In the genomic region with DNA sequence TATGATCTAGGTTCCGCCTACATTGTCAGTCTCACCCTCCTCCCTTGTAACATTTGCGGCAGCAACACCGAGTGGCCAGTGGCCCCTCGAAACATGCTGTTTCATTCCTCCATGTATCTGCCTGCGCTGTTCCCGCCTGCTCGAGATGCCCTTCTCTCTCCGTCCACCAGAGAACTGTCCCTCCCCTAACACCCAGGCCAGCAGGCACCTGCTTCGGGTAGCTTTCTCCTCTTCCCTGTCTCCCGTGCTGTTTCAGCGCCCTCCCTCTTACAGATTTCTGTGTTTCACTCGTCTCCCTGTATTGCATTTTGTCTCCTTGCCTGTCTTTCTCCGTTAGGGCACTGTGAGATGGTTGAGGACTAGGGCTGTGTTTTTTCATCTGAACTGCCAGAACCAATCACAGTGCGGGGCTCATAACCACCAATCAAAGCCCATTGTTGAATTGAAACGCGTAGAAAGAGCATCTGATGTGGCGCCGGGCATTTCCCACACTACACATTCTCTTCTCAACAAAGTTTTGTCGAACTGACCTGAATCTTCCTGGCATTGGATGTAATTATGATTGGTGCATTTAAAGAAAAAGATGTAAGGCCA, we compare ENCODE assay signal across 24 cellular contexts. TPM values are rescaled to one million over a fixed set of nuclear protein-coding genes. Genes with fewer than 3 reads are reported as not detected.
DNase-seq lines count a peak whose midpoint lies in the region; ATAC-seq and TF ChIP-seq lines count a peak whose summit lies in the region.
"Had no signal": no experiment of that assay in that cellular context is flagged by ENCODE, and none has a peak within 500 bp of the region (broad histone marks: within the 10 kb centered on the region; RNA-seq: fewer than 3 reads in every experiment).

No MANE protein-coding gene starts in this region.

- no peak overlapping the region for H3T11ph ChIP-seq in H9 (ENCODE audit: low read length)

- no peak overlapping the region for H2BK15ac ChIP-seq in H9 (ENCODE audit: low read depth, low read length)

- H2BK12ac ChIP-seq in H9 (ENCODE audit: insufficient read length, low read depth, low read length) = no peak overlapping the region

- H3K27ac Mint-ChIP-seq in H9 = 0 out of 7 replicates have a peak overlapping the region, but pooled peaks of 1 of the 3 experiments have one; percentile 10
- peak overlapping the region; percentile 3 for H3K27ac Mint-ChIP-seq in endothelial cell (ENCODE audit: unreplicated experiment)
- H3K27ac Mint-ChIP-seq: T-helper 1 cell treated with Interleukin-12 subunit alpha and Interleukin-12 subunit beta and Interleukin-4 antibody, amounts not matched to agents 30 μg/mL and 1 μg/mL, for 36 hours had no signal

- no peak overlapping the region for H2BK120ac ChIP-seq in H9 (ENCODE audit: low read depth, low read length, poor library complexity, severe bottlenecking)

- H3K9me3 ChIP-seq in H9 (ENCODE audit: control insufficient read depth, low read depth, low read length) (no peaks in the 10 kb centered on the region), gastroesophageal sphincter (peaks cover 0 to 5% (median 0%) of the 10 kb centered on the region in 3 donors)
- H3K9me3 ChIP-seq: BLaER1, MG63 had no signal

- no peak for TF ChIP-seq POLR2A in gastroesophageal sphincter (IDR thresholded peaks at IDR 0.05)

- no peak overlapping the region for H3K23ac ChIP-seq in H9 (ENCODE audit: insufficient read length, low read depth, low read length)

- H3K4me1 ChIP-seq in H9 (ENCODE audit: insufficient read depth, low read length) (peaks cover 4% of the 10 kb centered on the region; the same call in 1 of the 2 replicates), gastroesophageal sphincter (no peaks in the 10 kb centered on the region)
- H3K4me1 ChIP-seq: BLaER1, SJSA1 had no signal

- H4K5ac ChIP-seq in H9 (ENCODE audit: insufficient read length, low read depth, low read length) = no peak overlapping the region

- H3K36me3 Mint-ChIP-seq in H9 (ENCODE audit: insufficient read depth in 1 of 3, low read depth in 3 of 3) (no peaks in the 10 kb centered on the region), endothelial cell (ENCODE audit: low read depth, unreplicated experiment) (peaks cover 6% of the 10 kb centered on the region)
- H3K36me3 Mint-ChIP-seq: CD4-positive, CD25-positive, alpha-beta regulatory T cell had no signal

- no peak overlapping the region for H2BK20ac ChIP-seq in H9 (ENCODE audit: low read depth, low read length, poor library complexity, severe bottlenecking)

- H3K27ac ChIP-seq in H9 (ENCODE audit: insufficient read length, low read depth, low read length) = no peak overlapping the region
- H3K27ac ChIP-seq in gastroesophageal sphincter = no peak overlapping the region
- H3K27ac ChIP-seq: BLaER1, GM23248, SJSA1 had no signal

- no peaks in the 10 kb centered on the region for H3K36me3 ChIP-seq in gastroesophageal sphincter
- H3K36me3 ChIP-seq: BLaER1, MG63, SJSA1 had no signal

- no peak overlapping the region for H2AFZ ChIP-seq in H9 (ENCODE audit: low read length)
- H2AFZ ChIP-seq: GM23248 had no signal

- WGBS in H9 (ENCODE audit: extremely low coverage, insufficient read length, low lambda C conversion rate) = no CpG with 5 or more reads among the region's 19 CpGs
- WGBS in gastroesophageal sphincter (ENCODE audit: low coverage in 1 of 2), 2 donors = 74 to 78% methylated on average over 7 to 18 of the region's 19 CpGs

- H3K79me1 ChIP-seq in H9 (ENCODE audit: insufficient read depth, low read depth, low read length, poor library complexity, severe bottlenecking) = no peaks in the 10 kb centered on the region

- no peak overlapping the region for H3K4me3 ChIP-seq in gastroesophageal sphincter
- H3K4me3 ChIP-seq: BLaER1, GM23248, MG63, SJSA1 had no signal

- no peak overlapping the region for H2AK5ac ChIP-seq in H9 (ENCODE audit: insufficient read length, low read length)

- H4K8ac ChIP-seq in H9 (replicated peaks; ENCODE audit: insufficient read length, low read depth, low read length) = no peak overlapping the region

- H3K14ac ChIP-seq in H9 (ENCODE audit: insufficient read depth, low read length) = no peak overlapping the region

- H3K4me3 Mint-ChIP-seq in H9 (no peak overlapping the region; a peak in 1 of 5 replicates), endothelial cell (ENCODE audit: unreplicated experiment) (no peak overlapping the region)
- H3K4me3 Mint-ChIP-seq: CD4-positive, CD25-positive, alpha-beta regulatory T cell; T-helper 1 cell treated with Interleukin-12 subunit alpha and Interleukin-12 subunit beta and Interleukin-4 antibody, amounts not matched to agents 30 μg/mL and 1 μg/mL, for 36 hours had no signal

- no peaks in the 10 kb centered on the region for H3K79me2 ChIP-seq in H9 (ENCODE audit: insufficient read depth, low read length)

- no peak overlapping the region for H3K56ac ChIP-seq in H9 (ENCODE audit: insufficient read length, low read depth, low read length)

- no peak overlapping the region for H3K4me2 ChIP-seq in H9 (ENCODE audit: insufficient read depth, insufficient read length, low read length)
- H3K4me2 ChIP-seq: BLaER1 had no signal

- TF ChIP-seq CTCF in H9 (conservative IDR thresholded peaks at IDR 0.05) = no peak
- no peak for TF ChIP-seq CTCF in endothelial cell (IDR thresholded peaks at IDR 0.05; ENCODE audit: unreplicated experiment)
- TF ChIP-seq CTCF in gastroesophageal sphincter (IDR thresholded peaks at IDR 0.05) = no peak

- H3K27me3 Mint-ChIP-seq in H9 (ENCODE audit: low read depth) (peaks cover 2% of the 10 kb centered on the region), endothelial cell (ENCODE audit: unreplicated experiment) (no peaks in the 10 kb centered on the region)
- H3K27me3 Mint-ChIP-seq: CD4-positive, CD25-positive, alpha-beta regulatory T cell had no signal

- no peak overlapping the region for H2BK5ac ChIP-seq in H9 (ENCODE audit: insufficient read length, low read length)

- ATAC-seq in SK-N-SH treated with all-trans-retinoic acid at 6 μM for 48 hours (peak; percentile 95), gastroesophageal sphincter (no peak), esophagus mucosa (no peak)
- ATAC-seq: HCT116 had no signal

- DNase-seq in DMS114 treated with DMSO at 0.1 percent for 48 hours (lab: John Stamatoyannopoulos, UW; ENCODE audit: unreplicated experiment) = peak; percentile 76
- DNase-seq in H9 = peak; percentile 50
- DNase-seq in endothelial cell (ENCODE audit: low spot score) = no peak
- no peak for DNase-seq in stimulated activated CD4-positive, alpha-beta T cell treated with anti-CD3 and anti-CD28 coated beads, Interleukin-4, amount 100 ng/mL, for 1 hour
- DNase-seq in stimulated activated CD4-positive, alpha-beta T cell treated with anti-CD3 and anti-CD28 coated beads, Interleukin-4, amount 100 ng/mL, for 24 hours = no peak
- DNase-seq: CD4-positive, CD25-positive, alpha-beta regulatory T cell; GM23248; KG1; MG63; NCI-H1048; NCI-H1417; NCI-H1694; NCI-H2029 treated with DMSO at 0.1 percent for 48 hours; NCI-H226; NCI-H524 treated with DMSO at 0.1 percent for 48 hours; Right ventricle myocardium superior; RPMI8226 had no signal

- TF ChIP-seq EP300 in gastroesophageal sphincter (IDR thresholded peaks at IDR 0.05) = no peak

- no peak overlapping the region for H4K91ac ChIP-seq in H9 (ENCODE audit: insufficient read length, low read depth, low read length)

- H3K4me1 Mint-ChIP-seq in H9 (peaks cover 11 to 19% of the 10 kb centered on the region in 2 experiments), endothelial cell (ENCODE audit: unreplicated experiment) (peaks cover 31% of the 10 kb centered on the region)

- no peak overlapping the region for H3K4ac ChIP-seq in H9 (ENCODE audit: low read depth, low read length)

- H3K18ac ChIP-seq in H9 (ENCODE audit: insufficient read length, low read depth, low read length) = no peak overlapping the region

- H3K9me3 Mint-ChIP-seq in H9 (no peaks in the 10 kb centered on the region; a peak in 1 of 5 replicates), endothelial cell (ENCODE audit: unreplicated experiment) (no peaks in the 10 kb centered on the region)
- H3K9me3 Mint-ChIP-seq: T-helper 1 cell treated with Interleukin-12 subunit alpha and Interleukin-12 subunit beta and Interleukin-4 antibody, amounts not matched to agents 30 μg/mL and 1 μg/mL, for 36 hours had no signal

- no peaks in the 10 kb centered on the region for H3K23me2 ChIP-seq in H9 (ENCODE audit: insufficient read length, low read depth, low read length, poor library complexity, severe bottlenecking)

- H3K9ac ChIP-seq in H9 (ENCODE audit: extremely low read depth, insufficient read length, low read length) = no peak overlapping the region
- H3K9ac ChIP-seq: BLaER1, GM23248 had no signal

- no peaks in the 10 kb centered on the region for H3K27me3 ChIP-seq in H9 (ENCODE audit: insufficient read depth, low read length)
- H3K27me3 ChIP-seq in gastroesophageal sphincter = no peaks in the 10 kb centered on the region
- H3K27me3 ChIP-seq: BLaER1, MG63, SJSA1 had no signal

- H4K20me1 ChIP-seq in H9 (ENCODE audit: control insufficient read depth, insufficient read depth, insufficient read length) = no peaks in the 10 kb centered on the region
- H4K20me1 ChIP-seq: BLaER1 had no signal

TF ChIP-seq in SK-N-SH treated with all-trans-retinoic acid at 6 μM for 48 hours, 23 proteins besides CTCF, POLR2A, EP300 and RAD21 (continues in another document):
- no peak for TF ChIP-seq GLIS3 (CRISPR knock-in tag; IDR thresholded peaks at IDR 0.05)
- no peak for TF ChIP-seq RARB (CRISPR knock-in tag; IDR thresholded peaks at IDR 0.05)
- no peak for TF ChIP-seq TCF4 (CRISPR knock-in tag; IDR thresholded peaks at IDR 0.05; ENCODE audit: borderline replicate concordance)
- no peak for TF ChIP-seq ISL1 (CRISPR knock-in tag; IDR thresholded peaks at IDR 0.05)
- no peak for TF ChIP-seq POU6F1 (CRISPR knock-in tag; IDR thresholded peaks at IDR 0.05; ENCODE audit: borderline replicate concordance, low read depth)
- TF ChIP-seq ESRRG (CRISPR knock-in tag; IDR thresholded peaks at IDR 0.05) = no peak
- TF ChIP-seq ZNF565 (CRISPR knock-in tag; conservative IDR thresholded peaks at IDR 0.05; ENCODE audit: low read depth) = no peak

RNA-seq across cellular contexts. Expression of gene ELK3, which starts 40.9 kb away (rescaled TPM):
- total RNA-seq in H9 (2021) = 9.4 and 10.1 TPM in 2 replicates
- 294 TPM for total RNA-seq in endothelial cell (ENCODE audit: unreplicated experiment)
- 10 to 100 TPM; 10.1 to 25.3 (median 23.4) TPM for total RNA-seq in gastroesophageal sphincter
- total RNA-seq in esophagus mucosa = 45.4 TPM

Comparison
In these comparisons a context has a peak if more than half of its experiments do, and no peak if none do; other contexts are left out.
1. DNase-seq: peak in DMS114 treated with DMSO at 0.1 percent for 48 hours (single experiment) and H9 (single experiment); none in endothelial cell (single experiment), stimulated activated CD4-positive, alpha-beta T cell treated with anti-CD3 and anti-CD28 coated beads, Interleukin-4, amount 100 ng/mL, for 1 hour (single experiment) and stimulated activated CD4-positive, alpha-beta T cell treated with anti-CD3 and anti-CD28 coated beads, Interleukin-4, amount 100 ng/mL, for 24 hours (single experiment).